Comparison of ENCODE assay signal across 29 cellular contexts in genomic region chr5:67607958-67608357, GRCh38.
"Had no signal": no experiment of that assay in that cellular context is flagged by ENCODE, and none has a peak within 500 bp of the region (broad histone marks: within the 10 kb centered on the region; RNA-seq: fewer than 3 reads in every experiment).

No MANE protein-coding gene starts in this region.

- H3K4me1 ChIP-seq: SJSA1 had no signal

- H3K4me3 ChIP-seq: PC-9, SJSA1 had no signal

- DNase-seq: Karpas-422, NCI-H1048, NCI-H1092 treated with DMSO at 0.1 percent for 48 hours, NCI-H1105 treated with DMSO at 0.1 percent for 48 hours, NCI-H1417, NCI-H1436 treated with DMSO at 0.1 percent for 48 hours, NCI-H187, NCI-H1930, NCI-H2029 treated with DMSO at 0.1 percent for 48 hours, NCI-H2081 treated with DMSO at 0.1 percent for 48 hours, NCI-H2171, NCI-H226, NCI-H446 treated with DMSO at 0.1 percent for 48 hours, NCI-H510A, NCI-H524, NCI-H526, NCI-H69, NCI-H748 treated with DMSO at 0.1 percent for 48 hours, NCI-H82, PC-9, Right ventricle myocardium superior, SHP77 treated with DMSO at 0.1 percent for 48 hours, SK-N-SH, SW 1271, T-helper 1 cell, T-helper 2 cell had no signal

- FAIRE-seq: RCC 7860 had no signal

- H3K4me2 ChIP-seq: PC-9, SK-N-SH had no signal

- H3K27ac ChIP-seq: PC-9, SJSA1 had no signal

- H3K9ac ChIP-seq: SK-N-SH had no signal

- H3K27me3 ChIP-seq: SJSA1 had no signal

- H3K9me3 ChIP-seq: SK-N-SH had no signal

- H2AFZ ChIP-seq: PC-9 had no signal

- H3K36me3 ChIP-seq: SJSA1 had no signal

- ATAC-seq: Panc1 had no signal
